ENCODE assay signal across 8 cellular contexts in genomic region chr17:80220709-80221215, GRCh38. TPM values are rescaled to one million over a fixed set of nuclear protein-coding genes. Genes with fewer than 3 reads are reported as not detected.
DNase-seq lines count a peak whose midpoint lies in the region; ATAC-seq and TF ChIP-seq lines count a peak whose summit lies in the region.

No MANE protein-coding gene starts in this region.

- TF ChIP-seq CTCF in lower lobe of right lung (IDR thresholded peaks at IDR 0.05) (no peak), thoracic aorta (IDR thresholded peaks at IDR 0.05) (no peak)

- DNase-seq in NCI-H1092 treated with DMSO at 0.1 percent for 48 hours (lab: John Stamatoyannopoulos, UW) (peak; percentile 6), NCI-H1092 (lab: John Stamatoyannopoulos, UW) (no peak), SJCRH30 (no peak), dermis blood vessel endothelial cell (peak; percentile 35), lower lobe of right lung (no peak), thoracic aorta (ENCODE audit: low spot score) (no peak), LoVo (ENCODE audit: low spot score) (no peak)

- intact Hi-C loops in lower lobe of right lung (cut with DNase I): no loop called here

- H3K4me3 ChIP-seq in SJCRH30 (peak overlapping the region; percentile 92), lower lobe of right lung (peak overlapping the region; percentile 96), thoracic aorta (peak overlapping the region; percentile 82)

- H3K27ac ChIP-seq in SJCRH30: no peak overlapping the region; the same call in 1 of the 2 replicates
- H3K27ac ChIP-seq in lower lobe of right lung: peak overlapping the region; percentile 90
- H3K27ac ChIP-seq in thoracic aorta: peak overlapping the region; percentile 80 to 83

- H3K9me3 ChIP-seq in SJCRH30 (replicated peaks) (no peaks in the 10 kb centered on the region), lower lobe of right lung (no peaks in the 10 kb centered on the region), thoracic aorta (no peaks in the 10 kb centered on the region)

- H3K36me3 ChIP-seq in SJCRH30 (0 out of 2 replicates have a peak, but pooled peaks cover 2% of the 10 kb centered on the region), lower lobe of right lung (peaks cover 15% of the 10 kb centered on the region), thoracic aorta (peaks cover 11% of the 10 kb centered on the region)

- no peaks in the 10 kb centered on the region for H3K27me3 ChIP-seq in SJCRH30
- no peaks in the 10 kb centered on the region for H3K27me3 ChIP-seq in lower lobe of right lung (ENCODE audit: low read depth)
- no peaks in the 10 kb centered on the region for H3K27me3 ChIP-seq in thoracic aorta (replicated peaks; ENCODE audit: insufficient read depth)

- H3K4me1 ChIP-seq in SJCRH30 (0 out of 2 replicates have a peak, but pooled peaks cover 2% of the 10 kb centered on the region), lower lobe of right lung (peaks cover 28% of the 10 kb centered on the region), thoracic aorta (ENCODE audit: control insufficient read depth in 1 of 2, low read depth in 2 of 2) (peaks cover 4 to 37% of the 10 kb centered on the region in 2 donors)

- ATAC-seq in lower lobe of right lung: peak; percentile 51 to 59
- ATAC-seq in thoracic aorta (ENCODE audit: insufficient number of reproducible peaks, low FRiP score, low read depth): no peak
- no peak for ATAC-seq in HG02763 (IDR thresholded peaks at IDR 0.05; ENCODE audit: unreplicated experiment)

RNA-seq across cellular contexts. Expression of gene SLC26A11, which starts 0.5 kb away (rescaled TPM):
- 8.6 and 14.7 TPM in 2 replicates for total RNA-seq in SJCRH30 (2014; rRNA removed; shearing (Covaris generic))
- total RNA-seq in dermis blood vessel endothelial cell (13.3 and 14.8 TPM in 2 replicates), lower lobe of right lung (42.4 TPM), thoracic aorta (10 to 100 TPM; 41.1 to 69.2 TPM)

RNA-seq across cellular contexts. Expression of gene SGSH, which starts 0.6 kb away (rescaled TPM):
- 18.3 and 19.3 TPM in 2 replicates for total RNA-seq in SJCRH30 (2014; rRNA removed; shearing (Covaris generic))
- total RNA-seq in dermis blood vessel endothelial cell (14.3 and 20.3 TPM in 2 replicates), lower lobe of right lung (57.8 TPM), thoracic aorta (10 to 100 TPM; 22.2 to 51.8 TPM)

RNA-seq across cellular contexts. Expression of gene RNF213, which starts 39.9 kb away (rescaled TPM):
- 12.2 and 13.0 TPM in 2 replicates for total RNA-seq in SJCRH30 (2014; rRNA removed; shearing (Covaris generic))
- total RNA-seq in dermis blood vessel endothelial cell: 111 and 162 TPM in 2 replicates
- total RNA-seq in lower lobe of right lung: 300 TPM
- 100 to 1,000 TPM; 150 to 174 TPM for total RNA-seq in thoracic aorta

RNA-seq across cellular contexts. Expression of gene CARD14, which starts 50.9 kb away (rescaled TPM):
- total RNA-seq in SJCRH30 (2014; rRNA removed; shearing (Covaris generic)): 0.32 and 0.33 TPM in 2 replicates
- total RNA-seq in dermis blood vessel endothelial cell: 0.34 and 1.1 TPM in 2 replicates
- 0.50 TPM for total RNA-seq in lower lobe of right lung
- not detected for total RNA-seq in thoracic aorta

Comparison
In these comparisons a context has a peak if more than half of its experiments do, and no peak if none do; other contexts are left out.
1. DNase-seq: peak in NCI-H1092 treated with DMSO at 0.1 percent for 48 hours (single experiment) and dermis blood vessel endothelial cell (single experiment); none in NCI-H1092 (single experiment), SJCRH30 (0 of 2), lower lobe of right lung (single experiment), thoracic aorta (single experiment) and LoVo (single experiment).
2. ATAC-seq: peak in lower lobe of right lung (2 of 2); none in thoracic aorta (single experiment) and HG02763 (single experiment).
3. Peak in every context shown above with its lines, with median percentiles within 50 percentile points of each other: H3K4me3 ChIP-seq.